14 cellular contexts compared by ENCODE assay signal in genomic region chr4:44016582-44017421, GRCh38.
DNase-seq lines count a peak whose midpoint lies in the region; ATAC-seq and TF ChIP-seq lines count a peak whose summit lies in the region.
"Had no signal": no experiment of that assay in that cellular context is flagged by ENCODE, and none has a peak within 500 bp of the region (broad histone marks: within the 10 kb centered on the region; RNA-seq: fewer than 3 reads in every experiment).

No MANE protein-coding gene starts in this region.

- no peak overlapping the region for H2BK5ac ChIP-seq in IMR-90 (ENCODE audit: low read depth, low read length, poor library complexity, severe bottlenecking)

- ATAC-seq in IMR-90 (ENCODE audit: low read depth) = no peak
- ATAC-seq: T-cell had no signal

- no peak overlapping the region for H4K5ac ChIP-seq in IMR-90 (ENCODE audit: low read depth, low read length)

- intact Hi-C loops in IMR-90 (cut with micrococcal nuclease) (no loop called here), spleen (cut with DNase I; ENCODE audit: low total_unique reads) (no loop called here)

- H3K18ac ChIP-seq in IMR-90 (ENCODE audit: low read depth, low read length) = no peak overlapping the region

- no peak overlapping the region for H4K8ac ChIP-seq in IMR-90 (ENCODE audit: low read depth in 2 of 2, low read length in 2 of 2)

- POLR2A ChIA-PET in IMR-90 (lab: Charles Lee; ENCODE audit: unreplicated experiment) = no interaction called here

- no peak overlapping the region for H3K9ac ChIP-seq in IMR-90 (ENCODE audit: low read depth, low read length)

- DNase-seq in DMS 273 (lab: John Stamatoyannopoulos, UW; ENCODE audit: unreplicated experiment) = peak; percentile 5
- DNase-seq in DMS 273 treated with DMSO at 0.1 percent for 48 hours (lab: John Stamatoyannopoulos, UW) = no peak
- peak; percentile 23 for DNase-seq in IMR-90
- peak; percentile 82 for DNase-seq in OCI-M1 (lab: John Stamatoyannopoulos, UW)
- peak; percentile 7 for DNase-seq in fibroblast of the aortic adventitia (ENCODE audit: low read depth)
- DNase-seq in spleen = no peak
- no peak for DNase-seq in NCI-H1930 (lab: John Stamatoyannopoulos, UW)
- DNase-seq in GM13976 (ENCODE audit: low spot score) = no peak
- DNase-seq: activated CD4-positive, alpha-beta T cell treated with anti-CD3 and anti-CD28 coated beads, Interleukin-2, amount 50 U/mL, for 1 hour; erythroblast; H9; NCI-H510A; T-cell had no signal

- no peak overlapping the region for H3K4ac ChIP-seq in IMR-90 (ENCODE audit: low read depth, low read length)

- H3K4me3 ChIP-seq in IMR-90 (ENCODE audit: insufficient read depth, low read depth, low read length) (no peak overlapping the region), fibroblast of the aortic adventitia (ENCODE audit: low read depth, low read length) (no peak overlapping the region), spleen (no peak overlapping the region)

- H3K23ac ChIP-seq in IMR-90 (ENCODE audit: low read depth, low read length) = no peak overlapping the region

- H3K4me1 ChIP-seq in IMR-90 (ENCODE audit: control insufficient read depth, insufficient read depth, low read length) (no peaks in the 10 kb centered on the region), spleen (no peaks in the 10 kb centered on the region)

- H3K56ac ChIP-seq in IMR-90 (ENCODE audit: extremely low read depth, insufficient read depth, low read length) = no peak overlapping the region

- TF ChIP-seq CTCF in IMR-90 (conservative IDR thresholded peaks at IDR 0.05; ENCODE audit: low read depth, low read length) (no peak), fibroblast of the aortic adventitia (IDR thresholded peaks at IDR 0.05; ENCODE audit: insufficient read depth, low read length) (no peak), spleen (IDR thresholded peaks at IDR 0.05 in 8 of 11, conservative IDR thresholded peaks at IDR 0.05 in 3 of 11) (no peak), GM13976 (IDR thresholded peaks at IDR 0.05; ENCODE audit: borderline replicate concordance, control extremely low read depth, extremely low read depth, insufficient read depth, missing control alignments) (no peak)

- 71% methylated on average over 5 of the region's 18 CpGs; no CpG with 5 or more reads in 1 of the 2 experiments for WGBS in IMR-90 (ENCODE audit: extremely low coverage in 2 of 2, insufficient read length in 1 of 2), 2 experiments
- WGBS in spleen, 5 donors = 74 to 95% (median 87%) methylated on average over 13 to 18 of the region's 18 CpGs

- no peaks in the 10 kb centered on the region for H3K79me1 ChIP-seq in IMR-90 (ENCODE audit: low read depth in 1 of 2, low read length in 2 of 2)

- H2AFZ ChIP-seq in IMR-90 (replicated peaks; ENCODE audit: low read length, poor library complexity) = no peak overlapping the region

- dilution Hi-C loops in IMR-90 (cut with HindIII; ENCODE audit: low sequenced_read_pairs, unreplicated experiment) = no loop called here

- no peak overlapping the region for H3K4me2 ChIP-seq in IMR-90 (ENCODE audit: low read depth, low read length)

- H3K27ac ChIP-seq in IMR-90 (ENCODE audit: insufficient read depth, low read length) (no peak overlapping the region), spleen (no peak overlapping the region)
- H3K27ac ChIP-seq: 22Rv1 had no signal

- H4K91ac ChIP-seq in IMR-90 (ENCODE audit: insufficient read depth, low read depth, low read length) = no peak overlapping the region

- no peak overlapping the region for H2AK9ac ChIP-seq in IMR-90 (replicated peaks; ENCODE audit: low read depth, low read length, poor library complexity)

- H3K14ac ChIP-seq in IMR-90 (replicated peaks; ENCODE audit: low read depth, low read length) = no peak overlapping the region

- H2BK15ac ChIP-seq in IMR-90 (ENCODE audit: low read depth, low read length) = no peak overlapping the region

- CTCF ChIA-PET in IMR-90 (lab: Yijun Ruan, JAX) = no interaction called here

- no TSS peak for BruUV-seq in IMR-90 (replicated peaks; lab: Mats Ljungman, UMichigan)

- no peaks in the 10 kb centered on the region for H3K36me3 ChIP-seq in IMR-90 (ENCODE audit: control insufficient read depth, insufficient read depth, low read length)
- H3K36me3 ChIP-seq in spleen = no peaks in the 10 kb centered on the region

- H3K27me3 ChIP-seq in IMR-90 (ENCODE audit: control insufficient read depth, insufficient read depth, low read length) = no peaks in the 10 kb centered on the region
- H3K27me3 ChIP-seq in spleen (replicated peaks in 1 of 7) = no peaks in the 10 kb centered on the region

- H3K9me3 ChIP-seq in IMR-90 (ENCODE audit: control insufficient read depth, insufficient read depth, low read length) (no peaks in the 10 kb centered on the region; the same call in 1 of the 2 replicates), spleen (peaks cover 0 to 24% (median 6%) of the 10 kb centered on the region in 8 donors)

- H4K20me1 ChIP-seq in IMR-90 (ENCODE audit: insufficient read depth, low read length) = no peaks in the 10 kb centered on the region

- H2AK5ac ChIP-seq in IMR-90 (ENCODE audit: low read depth, low read length) = no peak overlapping the region

- no peak for TF ChIP-seq RAD21 in IMR-90 (IDR thresholded peaks at IDR 0.05; ENCODE audit: low read length)

- H3K9me1 ChIP-seq in IMR-90 (ENCODE audit: insufficient read depth, low read length) = no peaks in the 10 kb centered on the region

- in situ Hi-C loops in IMR-90 (cut with MboI; ENCODE audit: low sequenced_read_pairs) (no loop called here), GM13976 (cut with MboI; ENCODE audit: low sequenced_read_pairs, unreplicated experiment) (no loop called here)

- TF ChIP-seq POLR2A in IMR-90 (IDR thresholded peaks at IDR 0.05; ENCODE audit: low read depth, low read length) (no peak), spleen (IDR thresholded peaks at IDR 0.05) (no peak)

- no peak overlapping the region for H2BK120ac ChIP-seq in IMR-90 (ENCODE audit: low read depth, low read length)

- no peak overlapping the region for H2BK20ac ChIP-seq in IMR-90 (ENCODE audit: low read depth, low read length)

TF ChIP-seq in IMR-90, 13 proteins besides CTCF, POLR2A, EP300 and RAD21:
- TF ChIP-seq NFE2L2 (IDR thresholded peaks at IDR 0.05; ENCODE audit: low read depth, low read length) (no peak), FOS (IDR thresholded peaks at IDR 0.05; ENCODE audit: low read depth, low read length) (no peak), MAFK (IDR thresholded peaks at IDR 0.05; ENCODE audit: low read depth, low read length) (no peak), SMC3 (IDR thresholded peaks at IDR 0.05; ENCODE audit: low read depth, low read length) (no peak)
TF ChIP-seq in IMR-90: peak in this region for 0.

Comparison
In these comparisons a context has a peak if more than half of its experiments do, and no peak if none do; other contexts are left out.
1. DNase-seq: peak in DMS 273 (single experiment), IMR-90 (single experiment), OCI-M1 (single experiment) and fibroblast of the aortic adventitia (single experiment); none in DMS 273 treated with DMSO at 0.1 percent for 48 hours (single experiment), spleen (single experiment), NCI-H1930 (0 of 2) and GM13976 (single experiment).